ENCODE assay signal across 26 cellular contexts in the genomic region with DNA sequence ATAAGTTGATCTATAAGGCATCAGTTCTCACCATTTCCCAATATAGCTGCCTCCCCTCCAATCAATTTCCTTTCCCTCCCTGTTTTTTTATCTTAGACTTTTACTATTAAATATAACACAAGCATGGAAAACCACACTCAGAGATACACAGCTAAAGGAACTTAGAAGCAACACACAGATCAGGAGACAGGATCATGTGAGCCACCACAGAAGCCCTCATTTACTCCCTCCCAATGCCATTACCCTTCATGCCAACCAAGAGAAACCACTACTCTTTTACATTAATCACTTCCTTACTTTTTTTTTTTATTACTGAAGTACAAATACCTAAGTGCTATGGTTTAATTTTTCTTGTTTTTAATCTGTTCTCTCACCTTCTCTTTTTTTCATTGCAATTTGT.
"Had no signal": no experiment of that assay in that cellular context is flagged by ENCODE, and none has a peak within 500 bp of the region (broad histone marks: within the 10 kb centered on the region; RNA-seq: fewer than 3 reads in every experiment).

No MANE protein-coding gene starts in this region.

- H3K36me3 ChIP-seq: right lobe of liver, uterus had no signal

- H3K4me3 Mint-ChIP-seq: immature natural killer cell; naive thymus-derived CD8-positive, alpha-beta T cell; nephron; neural crest cell; stimulated activated naive B cell treated with anti-CD40 and anti-IgM and Interleukin-4, amounts not matched to agents 10 μg/mL and 1 μg/mL and 100 μg/mL, for 72 hours had no signal

- H3K27me3 ChIP-seq: left lung, right atrium auricular region, right lobe of liver, stomach, testis, thyroid gland, uterus had no signal

- H3K4me1 ChIP-seq: left lung, lower lobe of right lung, parathyroid adenoma, right atrium auricular region, right lobe of liver, stomach, testis, uterus had no signal

- H3K9me3 ChIP-seq: left lung, lower lobe of right lung, right atrium auricular region, right lobe of liver, stomach, testis, thyroid gland, uterus had no signal

- H3K27me3 Mint-ChIP-seq: naive thymus-derived CD8-positive, alpha-beta T cell; progenitor cell of endocrine pancreas; stimulated activated naive B cell treated with anti-CD40 and anti-IgM and Interleukin-4, amounts not matched to agents 10 μg/mL and 1 μg/mL and 100 μg/mL, for 72 hours had no signal

- H3K4me3 ChIP-seq: left lung, lower lobe of right lung, right atrium auricular region, right lobe of liver, smooth muscle cell, stomach, testis, thyroid gland, uterus had no signal

- H3K4me1 Mint-ChIP-seq: neural crest cell had no signal

- H3K27ac Mint-ChIP-seq: nephron; progenitor cell of endocrine pancreas; stimulated activated naive B cell treated with anti-CD40 and anti-IgM and Interleukin-4, amounts not matched to agents 10 μg/mL and 1 μg/mL and 100 μg/mL, for 72 hours had no signal

- H3K27ac ChIP-seq: left lung, lower lobe of right lung, parathyroid adenoma, right atrium auricular region, right lobe of liver, stomach, testis, thyroid gland, uterus had no signal

- ATAC-seq: left colon; left lung; lower lobe of right lung; naive thymus-derived CD8-positive, alpha-beta T cell; right lobe of liver; stimulated activated naive B cell treated with anti-CD40 and anti-IgM and Interleukin-4, amounts not matched to agents 10 μg/mL and 1 μg/mL and 100 μg/mL, for 72 hours; stimulated activated naive CD8-positive, alpha-beta T cell treated with anti-CD3 and anti-CD28 coated beads, Interleukin-15, Interleukin-2, amounts not matched to agents 100 U/mL and 50 U/mL, for 24 hours had no signal

- DNase-seq: hypothalamus; immature natural killer cell; kidney; left colon; left lung; lower lobe of right lung; mammary epithelial cell; mesenchymal stem cell; naive thymus-derived CD8-positive, alpha-beta T cell; nucleus accumbens; right lobe of liver; stimulated activated CD4-positive, alpha-beta T cell treated with anti-CD3 and anti-CD28 coated beads, Interleukin-2, amount 100 ng/mL, for 24 hours; stimulated activated CD4-positive, alpha-beta T cell treated with anti-CD3 and anti-CD28 coated beads, Interleukin-4, amount 100 ng/mL, for 1 hour; stimulated activated naive B cell treated with anti-CD40 and anti-IgM and Interleukin-4, amounts not matched to agents 10 μg/mL and 1 μg/mL and 100 μg/mL, for 72 hours; stimulated activated naive CD8-positive, alpha-beta T cell treated with anti-CD3 and anti-CD28 coated beads, Interleukin-15, Interleukin-2, amounts not matched to agents 100 U/mL and 50 U/mL, for 24 hours; stomach; testis; thyroid gland; trophoblast cell; uterus had no signal
